Comparison of ENCODE assay signal across 8 cellular contexts in genomic region chr7:74173074-74173473, GRCh38. TPM values are rescaled to one million over a fixed set of nuclear protein-coding genes. Genes with fewer than 3 reads are reported as not detected.
A peak's percentile ranks its signal among the peaks of the same experiment; 100 is the strongest.
DNase-seq lines count a peak whose midpoint lies in the region; ATAC-seq and TF ChIP-seq lines count a peak whose summit lies in the region.

No MANE protein-coding gene starts in this region.

- TF ChIP-seq POLR2A in testis (IDR thresholded peaks at IDR 0.05) = no peak

- H3K36me3 ChIP-seq in iPS-15b (ENCODE audit: control insufficient read depth, insufficient read depth, low read length) (no peaks in the 10 kb centered on the region), testis (ENCODE audit: low read depth, missing control alignments) (no peaks in the 10 kb centered on the region)

- H3K9ac ChIP-seq in iPS-15b (ENCODE audit: low read depth, low read length) = peak overlapping the region; percentile 73

- ATAC-seq in GM21619 (IDR thresholded peaks at IDR 0.05; ENCODE audit: unreplicated experiment) = no peak
- no peak for ATAC-seq in HG02798 (IDR thresholded peaks at IDR 0.05; ENCODE audit: poor library complexity, unreplicated experiment)
- no peak for ATAC-seq in GM18517 (IDR thresholded peaks at IDR 0.05; ENCODE audit: unreplicated experiment)

- H3K9me3 Mint-ChIP-seq in activated T-cell treated with anti-CD3 and anti-CD28 coated beads, Interleukin-2, amount 50 U/mL, for 24 hours = no peaks in the 10 kb centered on the region

- H3K27me3 ChIP-seq in iPS-15b (ENCODE audit: control insufficient read depth, insufficient read depth, low read length) (no peaks in the 10 kb centered on the region), testis (no peaks in the 10 kb centered on the region)

- H3K27ac ChIP-seq in VCaP (peak overlapping the region; percentile 98), testis (peak overlapping the region in 1 of 2 donors; percentile 97)

- DNase-seq in activated T-cell treated with anti-CD3 and anti-CD28 coated beads, Interleukin-2, amount 50 U/mL, for 24 hours = no peak
- DNase-seq in activated T-cell treated with anti-CD3 and anti-CD28 coated beads, Interleukin-2, amount 50 U/mL, for 48 hours = no peak
- no peak for DNase-seq in testis

- peak overlapping the region; percentile 84 for H3K4me3 ChIP-seq in iPS-15b (ENCODE audit: low read depth, low read length)
- H3K4me3 ChIP-seq in testis = peak overlapping the region; percentile 88 to 99

- peaks cover 40% of the 10 kb centered on the region for H3K4me1 Mint-ChIP-seq in activated T-cell treated with anti-CD3 and anti-CD28 coated beads, Interleukin-2, amount 50 U/mL, for 24 hours (ENCODE audit: low read depth)

- 26 to 28% methylated on average over 14 of the region's 14 CpGs for WGBS in testis, 2 donors

- intact Hi-C loops in testis (cut with DNase I; ENCODE audit: low total_unique reads) = no loop called here

- TF ChIP-seq CTCF in VCaP (conservative IDR thresholded peaks at IDR 0.05) (no peak), testis (IDR thresholded peaks at IDR 0.05) (no peak)

- no peaks in the 10 kb centered on the region for H3K27me3 Mint-ChIP-seq in activated T-cell treated with anti-CD3 and anti-CD28 coated beads, Interleukin-2, amount 50 U/mL, for 24 hours

- no peaks in the 10 kb centered on the region for H3K9me3 ChIP-seq in iPS-15b (ENCODE audit: control insufficient read depth, insufficient read depth, low read length)
- H3K9me3 ChIP-seq in testis = no peaks in the 10 kb centered on the region

- peak overlapping the region; percentile 89 for H3K4me3 Mint-ChIP-seq in activated T-cell treated with anti-CD3 and anti-CD28 coated beads, Interleukin-2, amount 50 U/mL, for 24 hours

- peak overlapping the region; percentile 93 for H3K27ac Mint-ChIP-seq in activated T-cell treated with anti-CD3 and anti-CD28 coated beads, Interleukin-2, amount 50 U/mL, for 24 hours

- H3K36me3 Mint-ChIP-seq in activated T-cell treated with anti-CD3 and anti-CD28 coated beads, Interleukin-2, amount 50 U/mL, for 24 hours (ENCODE audit: low read depth) = peaks cover 38% of the 10 kb centered on the region

- H3K4me1 ChIP-seq in iPS-15b (ENCODE audit: control insufficient read depth, insufficient read depth, low read length) = peaks cover 5% of the 10 kb centered on the region
- peaks cover 24% of the 10 kb centered on the region for H3K4me1 ChIP-seq in testis

RNA-seq across cellular contexts. Expression of gene EIF4H, which starts 1.1 kb away (rescaled TPM):
- 100 to 1,000 TPM; 142 to 157 TPM for total RNA-seq in testis
- 217 TPM for polyA plus RNA-seq in testis (ENCODE audit: insufficient read depth, low read depth, low replicate concordance)

RNA-seq across cellular contexts. Expression of gene LAT2, which starts 36.7 kb away (rescaled TPM):
- total RNA-seq in testis = 1 to 10 TPM; 2.4 to 4.3 TPM
- polyA plus RNA-seq in testis (ENCODE audit: insufficient read depth, low read depth, low replicate concordance) = 5.1 TPM
